30 cellular contexts compared by ENCODE assay signal in the genomic region with DNA sequence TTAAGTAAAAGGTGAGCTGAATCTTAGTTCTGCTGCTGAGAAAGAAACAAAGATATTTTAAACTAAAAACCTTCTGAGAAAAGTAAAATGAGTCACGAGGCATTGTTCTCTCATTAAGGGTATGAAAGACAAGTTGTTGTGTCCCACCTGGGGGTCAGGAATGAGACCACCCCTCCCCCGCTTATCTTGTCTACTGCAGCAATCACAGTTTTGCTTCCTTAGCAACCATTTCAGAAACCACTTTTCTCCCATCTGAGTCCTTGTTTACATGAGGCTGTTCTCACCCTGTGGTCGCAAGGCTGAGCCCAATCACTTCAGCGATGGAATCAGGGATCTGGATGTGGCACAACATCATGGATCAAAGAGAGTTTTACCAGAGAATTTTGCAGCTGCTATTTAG.
A peak's percentile ranks its signal among the peaks of the same experiment; 100 is the strongest.
DNase-seq lines count a peak whose midpoint lies in the region; ATAC-seq and TF ChIP-seq lines count a peak whose summit lies in the region.
"Had no signal": no experiment of that assay in that cellular context is flagged by ENCODE, and none has a peak within 500 bp of the region (broad histone marks: within the 10 kb centered on the region; RNA-seq: fewer than 3 reads in every experiment).

No MANE protein-coding gene starts in this region.

- H3K4me1 Mint-ChIP-seq in WTC11, result peaks cover 40% of the 10 kb centered on the region
- H3K4me1 Mint-ChIP-seq in glutamatergic neuron (ENCODE audit: low read depth, unreplicated experiment), result no peaks in the 10 kb centered on the region
- H3K4me1 Mint-ChIP-seq in activated T-helper 2 cell treated with anti-CD3 and anti-CD28 coated beads, Interferon-gamma antibody, Interleukin-2, Interleukin-4, amounts not matched to agents 10 μg/mL and 5 μg/mL and 100 μg/mL, durations not matched to agents 14 hours and 24 hours and 36 hours (ENCODE audit: low read depth), result no peaks in the 10 kb centered on the region
- H3K4me1 Mint-ChIP-seq: activated naive CD8-positive, alpha-beta T cell treated with anti-CD3 and anti-CD28 coated beads, Interleukin-2, amount 50 U/mL, for 24 hours; naive thymus-derived CD8-positive, alpha-beta T cell had no signal

- intact Hi-C loops in activated T-helper 2 cell treated with anti-CD3 and anti-CD28 coated beads, Interferon-gamma antibody, Interleukin-2, Interleukin-4, amounts not matched to agents 10 μg/mL and 5 μg/mL and 100 μg/mL, durations not matched to agents 14 hours and 24 hours and 36 hours (cut with micrococcal nuclease), result no loop called here

- peak overlapping the region; percentile 13 for H3K4me3 Mint-ChIP-seq in WTC11
- no peak overlapping the region for H3K4me3 Mint-ChIP-seq in glutamatergic neuron (ENCODE audit: unreplicated experiment)
- no peak overlapping the region for H3K4me3 Mint-ChIP-seq in activated T-helper 2 cell treated with anti-CD3 and anti-CD28 coated beads, Interferon-gamma antibody, Interleukin-2, Interleukin-4, amounts not matched to agents 10 μg/mL and 5 μg/mL and 100 μg/mL, durations not matched to agents 14 hours and 24 hours and 36 hours (ENCODE audit: low read depth)
- H3K4me3 Mint-ChIP-seq: activated B cell treated with CpG ODN at 0.5 μM for 24 hours; activated naive CD8-positive, alpha-beta T cell treated with anti-CD3 and anti-CD28 coated beads, Interleukin-2, amount 50 U/mL, for 24 hours; activated T-cell treated with anti-CD3 and anti-CD28 coated beads, Interleukin-2, amount 50 U/mL, for 4 hours; naive thymus-derived CD8-positive, alpha-beta T cell; stimulated activated naive CD8-positive, alpha-beta T cell treated with anti-CD3 and anti-CD28 coated beads, Interleukin-15, Interleukin-2, amounts not matched to agents 100 ng/mL and 50 ng/mL, for 24 hours had no signal

- no peak overlapping the region for H3K4me3 ChIP-seq in HUES48 (ENCODE audit: low read depth, low read length)
- H3K4me3 ChIP-seq: cardiac muscle cell, lower lobe of right lung, MG63, right lobe of liver, SJSA1, spleen, thoracic aorta, uterus had no signal

- H3K36me3 Mint-ChIP-seq in WTC11, result peaks cover 31% of the 10 kb centered on the region
- no peaks in the 10 kb centered on the region for H3K36me3 Mint-ChIP-seq in glutamatergic neuron (ENCODE audit: unreplicated experiment)
- H3K36me3 Mint-ChIP-seq in activated T-helper 2 cell treated with anti-CD3 and anti-CD28 coated beads, Interferon-gamma antibody, Interleukin-2, Interleukin-4, amounts not matched to agents 10 μg/mL and 5 μg/mL and 100 μg/mL, durations not matched to agents 14 hours and 24 hours and 36 hours (ENCODE audit: low read depth), result no peaks in the 10 kb centered on the region

- H3K27me3 Mint-ChIP-seq in WTC11 (ENCODE audit: low read depth), result no peaks in the 10 kb centered on the region
- no peaks in the 10 kb centered on the region for H3K27me3 Mint-ChIP-seq in glutamatergic neuron (ENCODE audit: unreplicated experiment)
- no peaks in the 10 kb centered on the region for H3K27me3 Mint-ChIP-seq in activated T-helper 2 cell treated with anti-CD3 and anti-CD28 coated beads, Interferon-gamma antibody, Interleukin-2, Interleukin-4, amounts not matched to agents 10 μg/mL and 5 μg/mL and 100 μg/mL, durations not matched to agents 14 hours and 24 hours and 36 hours (ENCODE audit: low read depth)
- H3K27me3 Mint-ChIP-seq: activated B cell treated with CpG ODN at 0.5 μM for 24 hours; activated naive CD8-positive, alpha-beta T cell treated with anti-CD3 and anti-CD28 coated beads, Interleukin-2, amount 50 U/mL, for 24 hours; naive thymus-derived CD8-positive, alpha-beta T cell; progenitor cell of endocrine pancreas; stimulated activated naive CD8-positive, alpha-beta T cell treated with anti-CD3 and anti-CD28 coated beads, Interleukin-15, Interleukin-2, amounts not matched to agents 100 ng/mL and 50 ng/mL, for 24 hours had no signal

- H3K9me3 Mint-ChIP-seq in WTC11, result peaks cover 29% of the 10 kb centered on the region
- H3K9me3 Mint-ChIP-seq in glutamatergic neuron (ENCODE audit: unreplicated experiment), result no peaks in the 10 kb centered on the region
- H3K9me3 Mint-ChIP-seq in activated T-helper 2 cell treated with anti-CD3 and anti-CD28 coated beads, Interferon-gamma antibody, Interleukin-2, Interleukin-4, amounts not matched to agents 10 μg/mL and 5 μg/mL and 100 μg/mL, durations not matched to agents 14 hours and 24 hours and 36 hours, result peaks cover 16% of the 10 kb centered on the region

- DNase-seq in COLO668 (lab: John Stamatoyannopoulos, UW; ENCODE audit: unreplicated experiment) (peak; percentile 21), WTC11 (ENCODE audit: low spot score) (peak; percentile 59), iPS-NIHi7 (ENCODE audit: extremely low spot score) (peak; percentile 52), glutamatergic neuron (no peak), DMS114 treated with DMSO at 0.1 percent for 48 hours (lab: John Stamatoyannopoulos, UW; ENCODE audit: unreplicated experiment) (no peak)
- no peak for DNase-seq in activated T-helper 2 cell treated with anti-CD3 and anti-CD28 coated beads, Interferon-gamma antibody, Interleukin-2, Interleukin-4, amounts not matched to agents 10 μg/mL and 5 μg/mL and 100 μg/mL, durations not matched to agents 14 hours and 24 hours and 36 hours (ENCODE audit: low spot score)
- DNase-seq: activated B cell treated with CpG ODN at 0.5 μM for 24 hours; activated naive CD4-positive, alpha-beta T cell; activated naive CD8-positive, alpha-beta T cell treated with anti-CD3 and anti-CD28 coated beads, Interleukin-2, amount 50 U/mL, for 24 hours; activated T-cell treated with anti-CD3 and anti-CD28 coated beads, Interleukin-2, amount 50 U/mL, for 4 hours; Caco-2; GOT3; lower lobe of right lung; MG63; naive thymus-derived CD8-positive, alpha-beta T cell; NCI-H2029 treated with DMSO at 0.1 percent for 48 hours; NCI-H774; nucleus accumbens; right lobe of liver; spleen; stimulated activated CD4-positive, alpha-beta T cell treated with anti-CD3 and anti-CD28 coated beads, Interleukin-2, amount 100 ng/mL, for 24 hours; stimulated activated CD8-positive, alpha-beta memory T cell treated with anti-CD3 and anti-CD28 coated beads, Interleukin-4, amount 100 ng/mL, for 48 hours; uterus had no signal

- POLR2A ChIA-PET in WTC11 (lab: Charles Lee), result interaction anchor here (0.6 to 0.7 kb wide), 2 partner anchors 121 to 444 kb away, joined by 3 to 4 read pairs; no protein-coding TSS in a partner anchor

- no peaks in the 10 kb centered on the region for H3K27me3 ChIP-seq in HUES48 (ENCODE audit: control insufficient read depth, insufficient read depth, low read length)
- H3K27me3 ChIP-seq: cardiac muscle cell, MG63, right lobe of liver, SJSA1, spleen, uterus had no signal

- no peaks in the 10 kb centered on the region; the same call in 1 of the 2 replicates for H3K36me3 ChIP-seq in HUES48 (ENCODE audit: control insufficient read depth, insufficient read depth, low read length)
- H3K36me3 ChIP-seq: cardiac muscle cell, lower lobe of right lung, MG63, right lobe of liver, SJSA1, spleen, thoracic aorta, uterus had no signal

- CTCF ChIA-PET in WTC11 (lab: Charles Lee), result interaction anchor here (0.7 kb wide), 1 partner anchor 555 kb away, joined by 3 read pairs; no protein-coding TSS in a partner anchor

- H3K4me1 ChIP-seq in HUES48 (ENCODE audit: control insufficient read depth, insufficient read depth, low read length), result peaks cover 14% of the 10 kb centered on the region
- H3K4me1 ChIP-seq: Caco-2, lower lobe of right lung, SJSA1, spleen, uterus had no signal

- peak overlapping the region; percentile 84 for H3K27ac ChIP-seq in HUES48 (ENCODE audit: low read depth, low read length)
- H3K27ac ChIP-seq: cardiac muscle cell, KMS-11, lower lobe of right lung, right lobe of liver, SJSA1, spleen, thoracic aorta, uterus had no signal

- peak overlapping the region; percentile 88 for H3K27ac Mint-ChIP-seq in WTC11
- no peak overlapping the region for H3K27ac Mint-ChIP-seq in glutamatergic neuron (ENCODE audit: unreplicated experiment)
- H3K27ac Mint-ChIP-seq in activated T-helper 2 cell treated with anti-CD3 and anti-CD28 coated beads, Interferon-gamma antibody, Interleukin-2, Interleukin-4, amounts not matched to agents 10 μg/mL and 5 μg/mL and 100 μg/mL, durations not matched to agents 14 hours and 24 hours and 36 hours, result no peak overlapping the region
- H3K27ac Mint-ChIP-seq: activated B cell treated with CpG ODN at 0.5 μM for 24 hours; activated naive CD8-positive, alpha-beta T cell treated with anti-CD3 and anti-CD28 coated beads, Interleukin-2, amount 50 U/mL, for 24 hours; naive thymus-derived CD8-positive, alpha-beta T cell; progenitor cell of endocrine pancreas; stimulated activated naive CD8-positive, alpha-beta T cell treated with anti-CD3 and anti-CD28 coated beads, Interleukin-15, Interleukin-2, amounts not matched to agents 100 ng/mL and 50 ng/mL, for 24 hours had no signal

- peaks cover 22% of the 10 kb centered on the region for H3K9me3 ChIP-seq in HUES48 (ENCODE audit: control insufficient read depth, insufficient read depth, low read length)
- H3K9me3 ChIP-seq: Caco-2, lower lobe of right lung, MG63, right lobe of liver, SJSA1, thoracic aorta, uterus had no signal

- ATAC-seq in WTC11, result peak; percentile 91
- ATAC-seq: activated naive CD8-positive, alpha-beta T cell treated with anti-CD3 and anti-CD28 coated beads, Interleukin-2, amount 50 U/mL, for 24 hours; activated T-cell treated with anti-CD3 and anti-CD28 coated beads, Interleukin-2, amount 50 U/mL, for 4 hours; lower lobe of right lung; naive thymus-derived CD8-positive, alpha-beta T cell; right lobe of liver had no signal

- no peak overlapping the region for H3K9ac ChIP-seq in HUES48 (ENCODE audit: low read depth, low read length)
- H3K9ac ChIP-seq: KMS-11 had no signal

- TF ChIP-seq CTCF in WTC11 (IDR thresholded peaks at IDR 0.05) (no peak), glutamatergic neuron (IDR thresholded peaks at IDR 0.05; ENCODE audit: partially characterized antibody, unreplicated experiment) (no peak)

TF ChIP-seq in WTC11, 78 proteins besides CTCF, POLR2A, EP300 and RAD21 (continues in another document):
- peak; percentile 55; the same call in 1 of the 2 replicates for TF ChIP-seq FOXK1 (CRISPR knock-in tag; IDR thresholded peaks at IDR 0.05)
- TF ChIP-seq, protein P1, sequence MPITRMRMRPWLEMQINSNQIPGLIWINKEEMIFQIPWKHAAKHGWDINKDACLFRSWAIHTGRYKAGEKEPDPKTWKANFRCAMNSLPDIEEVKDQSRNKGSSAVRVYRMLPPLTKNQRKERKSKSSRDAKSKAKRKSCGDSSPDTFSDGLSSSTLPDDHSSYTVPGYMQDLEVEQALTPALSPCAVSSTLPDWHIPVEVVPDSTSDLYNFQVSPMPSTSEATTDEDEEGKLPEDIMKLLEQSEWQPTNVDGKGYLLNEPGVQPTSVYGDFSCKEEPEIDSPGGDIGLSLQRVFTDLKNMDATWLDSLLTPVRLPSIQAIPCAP (CRISPR knock-in tag; IDR thresholded peaks at IDR 0.05), result no peak

Comparison
In these comparisons a context has a peak if more than half of its experiments do, and no peak if none do; other contexts are left out.
1. DNase-seq: peak in COLO668 (single experiment), WTC11 (single experiment) and iPS-NIHi7 (single experiment); none in glutamatergic neuron (single experiment), activated T-helper 2 cell treated with anti-CD3 and anti-CD28 coated beads, Interferon-gamma antibody, Interleukin-2, Interleukin-4, amounts not matched to agents 10 μg/mL and 5 μg/mL and 100 μg/mL, durations not matched to agents 14 hours and 24 hours and 36 hours (single experiment) and DMS114 treated with DMSO at 0.1 percent for 48 hours (single experiment).